ENCODE assay signal across 28 cellular contexts in the genomic region with DNA sequence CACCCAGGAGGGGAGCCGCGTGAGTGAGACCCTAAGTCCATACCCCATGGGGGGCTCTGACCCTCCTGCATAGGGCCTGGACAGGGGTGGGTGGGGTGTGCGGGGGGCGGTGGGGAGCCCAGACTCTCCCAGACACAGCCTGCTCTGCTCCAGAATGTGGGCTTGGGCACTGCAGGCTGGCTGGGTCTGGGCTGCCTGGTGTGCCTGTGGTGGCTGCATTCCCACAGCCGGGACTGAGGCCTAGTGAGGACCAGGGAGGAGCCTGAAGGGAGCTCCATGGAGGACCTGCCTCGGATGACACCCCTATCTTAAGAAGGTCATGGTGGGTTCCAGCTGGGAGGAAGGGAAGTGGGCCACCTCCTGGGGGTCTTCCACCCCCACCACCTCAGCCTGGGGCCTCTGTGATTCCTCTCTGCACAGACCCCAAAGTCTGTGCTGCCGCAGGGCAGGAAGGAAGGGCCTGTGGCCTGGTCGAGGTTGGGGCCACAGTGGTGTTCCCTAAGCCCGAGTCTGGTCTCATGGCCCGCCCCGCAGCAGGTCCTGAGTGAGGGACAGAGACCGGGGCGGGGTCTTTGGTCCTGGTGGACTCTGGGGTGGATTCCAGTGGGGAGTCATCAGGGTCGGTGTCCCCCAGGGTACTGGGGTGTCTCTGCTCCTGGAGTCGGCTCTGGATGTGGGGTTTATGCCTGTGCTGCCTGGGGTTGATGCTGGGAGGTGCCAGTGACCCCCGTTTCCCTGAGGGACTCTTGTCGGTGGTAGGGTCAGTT.
DNase-seq lines count a peak whose midpoint lies in the region; ATAC-seq, FAIRE-seq and TF ChIP-seq lines count a peak whose summit lies in the region.
"Had no signal": no experiment of that assay in that cellular context is flagged by ENCODE, and none has a peak within 500 bp of the region (broad histone marks: within the 10 kb centered on the region; RNA-seq: fewer than 3 reads in every experiment).

No MANE protein-coding gene starts in this region.

- no peaks in the 10 kb centered on the region for H3K9me3 ChIP-seq in kidney (ENCODE audit: control insufficient read depth in 1 of 2, low read length in 2 of 2)
- no peaks in the 10 kb centered on the region for H3K9me3 ChIP-seq in sigmoid colon
- H3K9me3 ChIP-seq: pancreas, transverse colon had no signal

- H3K4me3 Mint-ChIP-seq in activated CD4-positive, alpha-beta T cell treated with anti-CD3 and anti-CD28 coated beads for 36 hours, result no peak overlapping the region
- H3K4me3 Mint-ChIP-seq: activated T-cell treated with anti-CD3 and anti-CD28 coated beads, Interleukin-2, amount 50 U/mL, for 4 hours; central memory CD8-positive, alpha-beta T cell; dendritic cell treated with granulocyte-macrophage colony-stimulating factor and Interleukin-4, amounts not matched to agents 40 ng/mL and 50 ng/mL, for 4 days; neural crest cell had no signal

- no peak for TF ChIP-seq EP300 in sigmoid colon (IDR thresholded peaks at IDR 0.05)

- H3K4me3 ChIP-seq in GM08714 (ENCODE audit: low read length) (peak overlapping the region; percentile 33; the same call in 1 of the 2 replicates), kidney (ENCODE audit: low read length in 2 of 2) (no peak overlapping the region), sigmoid colon (no peak overlapping the region)
- H3K4me3 ChIP-seq: pancreas, transverse colon had no signal

- 66 to 79% methylated on average over 17 of the region's 17 CpGs for WGBS in sigmoid colon, 2 donors

- no peak for TF ChIP-seq POLR2A in sigmoid colon (IDR thresholded peaks at IDR 0.05)

- H3K27ac ChIP-seq in kidney (ENCODE audit: low read depth in 2 of 2, low read length in 2 of 2) (no peak overlapping the region), sigmoid colon (no peak overlapping the region)
- H3K27ac ChIP-seq: pancreas, transverse colon, WERI-Rb-1 had no signal

- H3K27ac Mint-ChIP-seq in activated CD4-positive, alpha-beta T cell treated with anti-CD3 and anti-CD28 coated beads for 36 hours, result no peak overlapping the region
- H3K27ac Mint-ChIP-seq: dendritic cell treated with granulocyte-macrophage colony-stimulating factor and Interleukin-4, amounts not matched to agents 40 ng/mL and 50 ng/mL, for 4 days had no signal

- POLR2A ChIA-PET in activated CD4-positive, alpha-beta T cell treated with anti-CD3 and anti-CD28 coated beads for 36 hours (lab: Charles Lee), result no interaction called here

- H3K27me3 Mint-ChIP-seq in activated CD4-positive, alpha-beta T cell treated with anti-CD3 and anti-CD28 coated beads for 36 hours, result peaks cover 5% of the 10 kb centered on the region

- peaks cover 7% of the 10 kb centered on the region for H3K9me3 Mint-ChIP-seq in activated CD4-positive, alpha-beta T cell treated with anti-CD3 and anti-CD28 coated beads for 36 hours (ENCODE audit: low read depth)

- H3K4me1 ChIP-seq in kidney (ENCODE audit: control insufficient read depth in 1 of 2, insufficient read depth in 1 of 2, low read depth in 1 of 2, low read length in 2 of 2) (no peaks in the 10 kb centered on the region), sigmoid colon (no peaks in the 10 kb centered on the region)
- H3K4me1 ChIP-seq: pancreas, transverse colon had no signal

- peak; percentile 0 for DNase-seq in H4 (ENCODE audit: low spot score)
- peak; percentile 51 for DNase-seq in kidney
- DNase-seq in sigmoid colon, result peak; percentile 44
- no peak for DNase-seq in DMS114 treated with DMSO at 0.1 percent for 48 hours (lab: John Stamatoyannopoulos, UW; ENCODE audit: unreplicated experiment)
- no peak for DNase-seq in activated CD4-positive, alpha-beta T cell treated with anti-CD3 and anti-CD28 coated beads for 36 hours
- DNase-seq: activated CD4-positive, alpha-beta T cell treated with anti-CD3 and anti-CD28 coated beads, Interleukin-2, amount 50 U/mL, for 1 hour; activated T-cell treated with anti-CD3 and anti-CD28 coated beads, Interleukin-2, amount 50 U/mL, for 4 hours; C1 segment of cervical spinal cord; DND-41; erythroblast; H7; KG1; NCI-H1092 treated with DMSO at 0.1 percent for 48 hours; NCI-H1694 treated with DMSO at 0.1 percent for 48 hours; NCI-H510A; stimulated activated CD4-positive, alpha-beta T cell treated with anti-CD3 and anti-CD28 coated beads, Interleukin-12 subunit alpha, Interleukin-12 subunit beta, amount 100 ng/mL, for 4 hours; stimulated activated CD4-positive, alpha-beta T cell treated with anti-CD3 and anti-CD28 coated beads, Interleukin-2, amount 100 ng/mL, for 48 hours; T1000; transverse colon; WERI-Rb-1 had no signal

- H3K27me3 ChIP-seq in sigmoid colon, result no peaks in the 10 kb centered on the region
- H3K27me3 ChIP-seq: pancreas, transverse colon had no signal

- H3K36me3 Mint-ChIP-seq in activated CD4-positive, alpha-beta T cell treated with anti-CD3 and anti-CD28 coated beads for 36 hours (ENCODE audit: low read depth), result no peaks in the 10 kb centered on the region

- no peak for FAIRE-seq in kidney (lab: Jason Lieb, UNC)
- FAIRE-seq: HTR-8/SVneo, keratinocyte, pancreas had no signal

- H3K4me1 Mint-ChIP-seq in activated CD4-positive, alpha-beta T cell treated with anti-CD3 and anti-CD28 coated beads for 36 hours, result no peaks in the 10 kb centered on the region
- H3K4me1 Mint-ChIP-seq: central memory CD8-positive, alpha-beta T cell; neural crest cell had no signal

- TF ChIP-seq CTCF in kidney (IDR thresholded peaks at IDR 0.05; ENCODE audit: borderline replicate concordance, extremely low read depth, insufficient read depth) (no peak), sigmoid colon (IDR thresholded peaks at IDR 0.05) (no peak)

- CTCF ChIA-PET in activated CD4-positive, alpha-beta T cell treated with anti-CD3 and anti-CD28 coated beads for 36 hours (lab: Charles Lee), result no interaction called here

- H3K9ac ChIP-seq in kidney (ENCODE audit: low read length in 2 of 2), result no peak overlapping the region

- intact Hi-C loops in kidney (cut with DNase I) (no loop called here), sigmoid colon (cut with DNase I) (no loop called here)
- intact Hi-C loops in activated CD4-positive, alpha-beta T cell treated with anti-CD3 and anti-CD28 coated beads for 36 hours (cut with DNase I, micrococcal nuclease), result no loop called here

- H3K36me3 ChIP-seq in kidney (ENCODE audit: control insufficient read depth in 1 of 2, insufficient read depth in 2 of 2, low read length in 2 of 2), result no peaks in the 10 kb centered on the region
- H3K36me3 ChIP-seq in sigmoid colon, result no peaks in the 10 kb centered on the region
- H3K36me3 ChIP-seq: pancreas, transverse colon, WERI-Rb-1 had no signal

- no peak for ATAC-seq in activated CD4-positive, alpha-beta T cell treated with anti-CD3 and anti-CD28 coated beads for 36 hours
- no peak for ATAC-seq in GM21576 (IDR thresholded peaks at IDR 0.05; ENCODE audit: unreplicated experiment)
- ATAC-seq: activated T-cell treated with anti-CD3 and anti-CD28 coated beads, Interleukin-2, amount 50 U/mL, for 4 hours; pancreas had no signal

Comparison
In these comparisons a context has a peak if more than half of its experiments do, and no peak if none do; other contexts are left out.
1. DNase-seq: peak in H4 (single experiment), kidney (single experiment) and sigmoid colon (single experiment); none in DMS114 treated with DMSO at 0.1 percent for 48 hours (single experiment) and activated CD4-positive, alpha-beta T cell treated with anti-CD3 and anti-CD28 coated beads for 36 hours (single experiment).